8 cellular contexts compared by ENCODE assay signal in the genomic region with DNA sequence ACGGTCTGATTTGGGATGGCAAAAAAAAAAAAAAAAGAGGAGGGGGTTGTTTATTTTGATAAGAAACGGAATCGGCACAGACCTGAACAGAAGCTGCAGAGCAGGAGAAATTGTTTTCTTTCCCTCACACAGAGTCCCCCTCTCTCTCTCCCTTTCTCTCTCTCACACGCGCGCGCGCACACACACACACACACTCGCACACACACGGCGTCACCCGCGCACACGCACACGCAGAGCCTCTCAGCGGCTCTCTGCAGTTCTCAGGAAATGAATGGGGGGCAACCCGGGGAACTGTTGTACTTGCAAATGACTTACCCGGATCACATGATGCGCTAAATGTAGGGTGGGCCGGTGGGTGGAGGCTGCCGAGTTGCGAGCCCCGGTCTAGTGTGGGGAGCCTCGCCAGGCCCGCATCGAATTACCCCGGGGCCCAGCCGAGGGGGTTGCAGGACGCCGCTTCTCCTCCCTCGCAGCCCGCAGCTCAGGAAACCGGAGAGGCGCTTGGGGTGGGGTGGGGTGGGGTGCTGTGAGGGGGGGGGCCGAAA. TPM values are rescaled to one million over a fixed set of nuclear protein-coding genes. Genes with fewer than 3 reads are reported as not detected.
A peak's percentile ranks its signal among the peaks of the same experiment; 100 is the strongest.
DNase-seq lines count a peak whose midpoint lies in the region; ATAC-seq and TF ChIP-seq lines count a peak whose summit lies in the region.

No MANE protein-coding gene starts in this region.

- CTCF ChIA-PET in CD8-positive, alpha-beta T cell (lab: Charles Lee) = interaction anchor here (0.6 to 13.9 kb wide), 3 partner anchors 11 to 154 kb away, joined by 3 to 128 read pairs (median 3); no protein-coding TSS in a partner anchor

- H3K27ac Mint-ChIP-seq in CD8-positive, alpha-beta T cell = peak overlapping the region; percentile 99

- no peaks in the 10 kb centered on the region for H3K27me3 Mint-ChIP-seq in CD8-positive, alpha-beta T cell (ENCODE audit: low read depth)

- H3K27me3 ChIP-seq in CD8-positive, alpha-beta T cell (ENCODE audit: insufficient read depth, low read length) = no peaks in the 10 kb centered on the region
- H3K27me3 ChIP-seq in mucosa of stomach (ENCODE audit: control insufficient read depth, insufficient read depth, low read length) = peaks cover 25% of the 10 kb centered on the region

- peak overlapping the region; percentile 95 for H3K4me3 Mint-ChIP-seq in CD8-positive, alpha-beta T cell

- no peaks in the 10 kb centered on the region for H3K9me3 Mint-ChIP-seq in CD8-positive, alpha-beta T cell

- no peak for TF ChIP-seq CTCF in CD8-positive, alpha-beta T cell (IDR thresholded peaks at IDR 0.05)
- no peak for TF ChIP-seq CTCF in epithelial cell of proximal tubule (conservative IDR thresholded peaks at IDR 0.05; ENCODE audit: low read depth, low read length)

- POLR2A ChIA-PET in CD8-positive, alpha-beta T cell (lab: Charles Lee) = interaction anchor here (0.6 to 6.1 kb wide), 27 partner anchors 9 to 1194 kb away, joined by 3 to 104 read pairs (median 4); no protein-coding TSS in a partner anchor

- peaks cover 34% of the 10 kb centered on the region for H3K4me1 Mint-ChIP-seq in CD8-positive, alpha-beta T cell (ENCODE audit: low read depth)

- no peaks in the 10 kb centered on the region for H3K36me3 ChIP-seq in CD8-positive, alpha-beta T cell (ENCODE audit: insufficient read depth, low read length)
- no peaks in the 10 kb centered on the region for H3K36me3 ChIP-seq in mucosa of stomach (ENCODE audit: control insufficient read depth, insufficient read depth, low read length)

- H3K9ac ChIP-seq in mucosa of stomach (ENCODE audit: low read length) = peak overlapping the region; percentile 34

- peak overlapping the region; percentile 95 for H3K4me3 ChIP-seq in CD8-positive, alpha-beta T cell (ENCODE audit: low read depth, low read length)
- H3K4me3 ChIP-seq in epithelial cell of proximal tubule (ENCODE audit: low read depth, low read length) (peak overlapping the region; percentile 93), mucosa of stomach (ENCODE audit: low read length) (no peak overlapping the region)

- DNase-seq in CD8-positive, alpha-beta T cell = peak; percentile 81 to 98 (median 88)
- DNase-seq in NK-92 treated with Interleukin-12 subunit alpha and Interleukin-12 subunit beta, amount 100 ng/mL, for 24 hours (lab: John Stamatoyannopoulos, UW) = peak; percentile 90
- DNase-seq in activated T-cell treated with anti-CD3 and anti-CD28 coated beads for 1 hour (ENCODE audit: low read depth) (peak; percentile 73), epithelial cell of proximal tubule (ENCODE audit: low read depth) (no peak)
- DNase-seq in stimulated activated CD8-positive, alpha-beta memory T cell treated with anti-CD3 and anti-CD28 coated beads, Interleukin-4, amount 100 ng/mL, for 1 hour (ENCODE audit: low read depth in 2 of 2, low spot score in 1 of 2) = peak; percentile 76 to 84

- intact Hi-C loops in CD8-positive, alpha-beta T cell (cut with DNase I, micrococcal nuclease) = loop anchor here (1.0 to 10.0 kb wide), 17 partner anchors 15 to 1406 kb away; partner anchors contain the start of genes BORA (in 1 of the 2), KLF5 (in 1 of the 2) and MZT1 (in 1 of the 2)

- ATAC-seq in CD8-positive, alpha-beta T cell = peak; percentile 62
- ATAC-seq in GM19455 (IDR thresholded peaks at IDR 0.05; ENCODE audit: unreplicated experiment) (peak; percentile 42), HG03565 (IDR thresholded peaks at IDR 0.05; ENCODE audit: unreplicated experiment) (peak; percentile 31)

- peaks cover 17% of the 10 kb centered on the region for H3K36me3 Mint-ChIP-seq in CD8-positive, alpha-beta T cell

- H3K4me1 ChIP-seq in CD8-positive, alpha-beta T cell (ENCODE audit: insufficient read depth, low read length) = peaks cover 32% of the 10 kb centered on the region
- peaks cover 9% of the 10 kb centered on the region for H3K4me1 ChIP-seq in mucosa of stomach (ENCODE audit: control insufficient read depth, insufficient read depth, low read length)

- H3K9me3 ChIP-seq in CD8-positive, alpha-beta T cell (ENCODE audit: low read length) = no peaks in the 10 kb centered on the region
- H3K9me3 ChIP-seq in mucosa of stomach (ENCODE audit: control insufficient read depth, low read length) = no peaks in the 10 kb centered on the region

- H3K27ac ChIP-seq in CD8-positive, alpha-beta T cell (ENCODE audit: low read depth, low read length) = peak overlapping the region; percentile 98

RNA-seq across cellular contexts. Expression of gene KLF12, which starts 0.5 kb away (rescaled TPM):
- 10 to 100 TPM; 59.5 to 64.7 TPM for total RNA-seq in CD8-positive, alpha-beta T cell
- total RNA-seq in epithelial cell of proximal tubule = 3.0 and 4.3 TPM in 2 replicates

Comparison
In these comparisons a context has a peak if more than half of its experiments do, and no peak if none do; other contexts are left out.
1. RNA of gene KLF12, which starts 0.5 kb away (total RNA-seq): 59.5 to 64.7 TPM in CD8-positive, alpha-beta T cell; 3.0 to 4.3 TPM in epithelial cell of proximal tubule; every median in the first group is over 10 times any median in the second.
2. Peak in every context shown above with its lines, with median percentiles within 50 percentile points of each other: ATAC-seq.